In the genomic region with DNA sequence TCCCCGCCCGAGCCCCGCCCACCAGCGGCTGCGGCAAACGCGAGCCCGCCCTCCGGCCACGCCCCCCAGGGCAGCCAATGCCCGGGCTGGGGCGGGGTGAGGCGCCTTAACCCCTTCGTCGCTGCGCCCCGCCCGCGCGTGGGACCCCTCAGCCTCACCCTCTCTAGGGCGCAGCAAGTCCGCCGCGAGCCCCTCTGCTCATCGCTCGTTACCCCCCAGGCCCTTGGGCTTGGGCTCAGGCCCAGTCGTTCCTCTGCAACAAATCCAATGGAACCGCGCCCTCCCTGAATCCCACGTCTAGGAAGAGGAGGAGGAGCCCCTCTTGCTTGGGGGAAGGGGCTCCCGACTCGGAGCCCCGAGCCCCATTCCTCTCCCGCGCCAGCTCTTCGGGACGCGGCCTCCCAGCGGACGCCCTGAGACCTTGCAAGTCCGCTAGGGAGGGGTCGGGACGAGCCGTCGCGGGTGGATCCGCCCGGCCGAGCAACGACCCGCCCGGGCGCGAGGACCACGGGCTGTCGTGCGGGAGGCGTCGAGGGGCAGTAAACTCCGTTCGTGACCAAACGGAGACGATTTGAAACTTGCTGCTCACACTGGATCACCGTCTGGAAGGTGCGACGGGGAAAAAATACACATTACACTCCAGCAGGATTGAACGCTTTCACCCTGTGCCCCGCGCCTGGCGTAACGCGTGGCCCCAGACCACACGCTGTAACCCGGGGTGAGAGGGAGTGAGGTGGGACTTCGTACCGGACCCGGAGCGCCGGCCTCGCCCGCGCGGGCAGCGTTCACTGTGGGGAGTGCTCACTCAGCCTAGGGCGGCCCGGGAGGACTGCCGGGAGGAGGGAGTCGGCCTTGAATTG, we compare ENCODE assay signal across 8 cellular contexts. TPM values are rescaled to one million over a fixed set of nuclear protein-coding genes. Genes with fewer than 3 reads are reported as not detected.
DNase-seq lines count a peak whose midpoint lies in the region; ATAC-seq and TF ChIP-seq lines count a peak whose summit lies in the region.

No MANE protein-coding gene starts in this region.

- peak overlapping the region; percentile 89 for H3K4me2 ChIP-seq in IMR-90 (ENCODE audit: low read depth, low read length)

- H3K4ac ChIP-seq in IMR-90 (ENCODE audit: low read depth, low read length), result peak overlapping the region; percentile 79

- no TSS peak for BruUV-seq in IMR-90 (replicated peaks; lab: Mats Ljungman, UMichigan)

- H3K9ac ChIP-seq in IMR-90 (ENCODE audit: low read depth, low read length), result peak overlapping the region; percentile 75

- dilution Hi-C loops in IMR-90 (cut with HindIII; ENCODE audit: low sequenced_read_pairs, unreplicated experiment), result no loop called here

- no peaks in the 10 kb centered on the region; the same call in 1 of the 2 replicates for H3K4me1 ChIP-seq in IMR-90 (ENCODE audit: control insufficient read depth, insufficient read depth, low read length)

- no peaks in the 10 kb centered on the region for H3K9me3 ChIP-seq in IMR-90 (ENCODE audit: control insufficient read depth, insufficient read depth, low read length)

- peaks cover 22% of the 10 kb centered on the region for H3K27me3 ChIP-seq in IMR-90 (ENCODE audit: control insufficient read depth, insufficient read depth, low read length)

- H4K8ac ChIP-seq in IMR-90 (ENCODE audit: low read depth in 2 of 2, low read length in 2 of 2), result peak overlapping the region; percentile 56 to 68

- no peak for TF ChIP-seq POLR2A in IMR-90 (IDR thresholded peaks at IDR 0.05; ENCODE audit: low read depth, low read length)

- no peaks in the 10 kb centered on the region for H3K9me1 ChIP-seq in IMR-90 (ENCODE audit: insufficient read depth, low read length)

- no peak overlapping the region for H2BK20ac ChIP-seq in IMR-90 (ENCODE audit: low read depth, low read length)

- no peak overlapping the region for H3K27ac Mint-ChIP-seq in activated T-helper 2 cell treated with anti-CD3 and anti-CD28 coated beads, Interferon-gamma antibody, Interleukin-2, Interleukin-4, amounts not matched to agents 10 μg/mL and 5 μg/mL and 100 μg/mL, durations not matched to agents 14 hours and 24 hours and 36 hours
- H3K27ac Mint-ChIP-seq in natural killer cell, result peak overlapping the region; percentile 49 to 82

- peak overlapping the region; percentile 36 for H2BK5ac ChIP-seq in IMR-90 (ENCODE audit: low read depth, low read length, poor library complexity, severe bottlenecking)

- peak overlapping the region; percentile 7; the same call in 1 of the 2 replicates for H3K56ac ChIP-seq in IMR-90 (ENCODE audit: extremely low read depth, insufficient read depth, low read length)

- peak overlapping the region; percentile 52; the same call in 1 of the 2 replicates for H4K5ac ChIP-seq in IMR-90 (ENCODE audit: low read depth, low read length)

- peak overlapping the region; percentile 96 for H3K23ac ChIP-seq in IMR-90 (ENCODE audit: low read depth, low read length)

- peak overlapping the region; percentile 80; the same call in 1 of the 2 replicates for H4K91ac ChIP-seq in IMR-90 (ENCODE audit: insufficient read depth, low read depth, low read length)

- H3K18ac ChIP-seq in IMR-90 (ENCODE audit: low read depth, low read length), result peak overlapping the region; percentile 43

- H3K27ac ChIP-seq in IMR-90 (ENCODE audit: insufficient read depth, low read length), result peak overlapping the region; percentile 13

- 1% methylated on average over 37 of the region's 88 CpGs; no CpG with 5 or more reads in 1 of the 2 experiments for WGBS in IMR-90 (ENCODE audit: extremely low coverage in 2 of 2, insufficient read length in 1 of 2), 2 experiments

- ATAC-seq in GM21528 (IDR thresholded peaks at IDR 0.05; ENCODE audit: low FRiP score, unreplicated experiment), result peak; percentile 88
- ATAC-seq in IMR-90 (ENCODE audit: low read depth), result peak; percentile 97
- peak; percentile 81 to 95 (median 86) for ATAC-seq in natural killer cell

- peak overlapping the region; percentile 15; the same call in 1 of the 2 replicates for H2AK5ac ChIP-seq in IMR-90 (ENCODE audit: low read depth, low read length)

- DNase-seq in D341Med (ENCODE audit: low spot score) (peak; percentile 99), IMR-90 (peak; percentile 63), RKO (ENCODE audit: low spot score) (peak; percentile 91), fibroblast of peridontal ligament (ENCODE audit: extremely low read depth) (peak; percentile 48), natural killer cell (peak; percentile 86)
- DNase-seq in activated T-helper 2 cell treated with anti-CD3 and anti-CD28 coated beads, Interferon-gamma antibody, Interleukin-2, Interleukin-4, amounts not matched to agents 10 μg/mL and 5 μg/mL and 100 μg/mL, durations not matched to agents 14 hours and 24 hours and 36 hours (ENCODE audit: low spot score), result peak; percentile 82
- peak; percentile 33 to 91 (median 84) for DNase-seq in stimulated activated naive CD4-positive, alpha-beta T cell (lab: John Stamatoyannopoulos, UW)

- H4K20me1 ChIP-seq in IMR-90 (ENCODE audit: insufficient read depth, low read length), result no peaks in the 10 kb centered on the region

- peak overlapping the region; percentile 91 for H3K4me3 ChIP-seq in IMR-90 (ENCODE audit: insufficient read depth, low read depth, low read length)

- 0 out of 2 replicates have a peak, but pooled peaks have one; percentile 15 for TF ChIP-seq CTCF in IMR-90 (conservative IDR thresholded peaks at IDR 0.05; ENCODE audit: low read depth, low read length)
- no peak for TF ChIP-seq CTCF in natural killer cell (IDR thresholded peaks at IDR 0.05)

- peak overlapping the region; percentile 82 for H3K4me3 Mint-ChIP-seq in activated T-helper 2 cell treated with anti-CD3 and anti-CD28 coated beads, Interferon-gamma antibody, Interleukin-2, Interleukin-4, amounts not matched to agents 10 μg/mL and 5 μg/mL and 100 μg/mL, durations not matched to agents 14 hours and 24 hours and 36 hours (ENCODE audit: low read depth)
- peak overlapping the region; percentile 86 for H3K4me3 Mint-ChIP-seq in natural killer cell

- TF ChIP-seq RAD21 in IMR-90 (IDR thresholded peaks at IDR 0.05; ENCODE audit: low read length), result no peak

- H3K9me3 Mint-ChIP-seq in activated T-helper 2 cell treated with anti-CD3 and anti-CD28 coated beads, Interferon-gamma antibody, Interleukin-2, Interleukin-4, amounts not matched to agents 10 μg/mL and 5 μg/mL and 100 μg/mL, durations not matched to agents 14 hours and 24 hours and 36 hours, result no peaks in the 10 kb centered on the region
- no peaks in the 10 kb centered on the region for H3K9me3 Mint-ChIP-seq in natural killer cell

- peaks cover 0 to 8% of the 10 kb centered on the region in 2 experiments; a peak in 2 of 4 replicates for H3K79me1 ChIP-seq in IMR-90 (ENCODE audit: low read depth in 1 of 2, low read length in 2 of 2)

- peak overlapping the region; percentile 99 for H2AFZ ChIP-seq in IMR-90 (replicated peaks; ENCODE audit: low read length, poor library complexity)

- H3K27me3 Mint-ChIP-seq in activated T-helper 2 cell treated with anti-CD3 and anti-CD28 coated beads, Interferon-gamma antibody, Interleukin-2, Interleukin-4, amounts not matched to agents 10 μg/mL and 5 μg/mL and 100 μg/mL, durations not matched to agents 14 hours and 24 hours and 36 hours (ENCODE audit: low read depth), result peaks cover 54% of the 10 kb centered on the region
- H3K27me3 Mint-ChIP-seq in natural killer cell (ENCODE audit: low read depth in 2 of 2), result peaks cover 37 to 44% of the 10 kb centered on the region in 2 donors

- H2BK120ac ChIP-seq in IMR-90 (ENCODE audit: low read depth, low read length), result no peak overlapping the region; the same call in 1 of the 2 replicates

- H3K36me3 Mint-ChIP-seq in activated T-helper 2 cell treated with anti-CD3 and anti-CD28 coated beads, Interferon-gamma antibody, Interleukin-2, Interleukin-4, amounts not matched to agents 10 μg/mL and 5 μg/mL and 100 μg/mL, durations not matched to agents 14 hours and 24 hours and 36 hours (ENCODE audit: low read depth), result no peaks in the 10 kb centered on the region
- H3K36me3 Mint-ChIP-seq in natural killer cell, result no peaks in the 10 kb centered on the region

- H3K14ac ChIP-seq in IMR-90 (replicated peaks; ENCODE audit: low read depth, low read length), result peak overlapping the region; percentile 83

- in situ Hi-C loops in IMR-90 (cut with MboI; ENCODE audit: low sequenced_read_pairs), result no loop called here

- H3K36me3 ChIP-seq in IMR-90 (ENCODE audit: control insufficient read depth, insufficient read depth, low read length), result no peaks in the 10 kb centered on the region

- no peak overlapping the region; the same call in 2 of the 3 replicates for H2BK15ac ChIP-seq in IMR-90 (ENCODE audit: low read depth, low read length)

- H2AK9ac ChIP-seq in IMR-90 (replicated peaks; ENCODE audit: low read depth, low read length, poor library complexity), result peak overlapping the region; percentile 90

- CTCF ChIA-PET in IMR-90 (lab: Yijun Ruan, JAX), result no interaction called here

- intact Hi-C loops in IMR-90 (cut with micrococcal nuclease), result no loop called here
- intact Hi-C loops in activated T-helper 2 cell treated with anti-CD3 and anti-CD28 coated beads, Interferon-gamma antibody, Interleukin-2, Interleukin-4, amounts not matched to agents 10 μg/mL and 5 μg/mL and 100 μg/mL, durations not matched to agents 14 hours and 24 hours and 36 hours (cut with micrococcal nuclease), result loop anchor here (1.0 to 2.0 kb wide), 2 partner anchors 15 to 35 kb away; a partner anchor contains a TSS
- intact Hi-C loops in natural killer cell (cut with micrococcal nuclease), result loop anchor here (1.0 kb wide), 1 partner anchor 15 kb away; a partner anchor contains a TSS

- peaks cover 8% of the 10 kb centered on the region for H3K4me1 Mint-ChIP-seq in activated T-helper 2 cell treated with anti-CD3 and anti-CD28 coated beads, Interferon-gamma antibody, Interleukin-2, Interleukin-4, amounts not matched to agents 10 μg/mL and 5 μg/mL and 100 μg/mL, durations not matched to agents 14 hours and 24 hours and 36 hours (ENCODE audit: low read depth)
- H3K4me1 Mint-ChIP-seq in natural killer cell, result peaks cover 14 to 24% of the 10 kb centered on the region in 2 donors

- POLR2A ChIA-PET in IMR-90 (lab: Charles Lee; ENCODE audit: unreplicated experiment), result no interaction called here

RNA-seq across cellular contexts. Expression of a gene that starts 0.5 kb away (rescaled TPM):
- total RNA-seq in IMR-90 (2012; rRNA removed) (1.4 TPM in 2 replicates), natural killer cell (1 to 10 TPM; 3.1 to 4.6 (median 3.3) TPM)
- polyA plus RNA-seq in IMR-90 (2012; rRNA removed), result 3.2 and 3.7 TPM in 2 replicates
- 3.2 and 5.4 TPM in 2 replicates for polyA plus RNA-seq in IMR-90 (2012; cell fraction: cytosol; rRNA removed)
- 5.6 and 11.2 TPM in 2 replicates for polyA plus RNA-seq in IMR-90 (2012; cell fraction: nucleus; rRNA removed; ENCODE audit: low replicate concordance)
- 0.64 and 0.66 TPM in 2 replicates for total RNA-seq in activated T-helper 2 cell treated with anti-CD3 and anti-CD28 coated beads, Interferon-gamma antibody, Interleukin-2, Interleukin-4, amounts not matched to agents 10 μg/mL and 5 μg/mL and 100 μg/mL, durations not matched to agents 14 hours and 24 hours and 36 hours

RNA-seq across cellular contexts. Expression of a gene that starts 14.1 kb away (rescaled TPM):
- total RNA-seq in IMR-90 (2012; rRNA removed) (18.6 and 22.8 TPM in 2 replicates), natural killer cell (10 to 100 TPM; 35.3 to 40.4 (median 37.1) TPM)
- 10.1 and 11.0 TPM in 2 replicates for polyA plus RNA-seq in IMR-90 (2012; rRNA removed)
- 3.7 and 4.8 TPM in 2 replicates for polyA plus RNA-seq in IMR-90 (2012; cell fraction: cytosol; rRNA removed)
- polyA plus RNA-seq in IMR-90 (2012; cell fraction: nucleus; rRNA removed; ENCODE audit: low replicate concordance), result 2.7 and 11.3 TPM in 2 replicates
- total RNA-seq in activated T-helper 2 cell treated with anti-CD3 and anti-CD28 coated beads, Interferon-gamma antibody, Interleukin-2, Interleukin-4, amounts not matched to agents 10 μg/mL and 5 μg/mL and 100 μg/mL, durations not matched to agents 14 hours and 24 hours and 36 hours, result 23.1 and 24.6 TPM in 2 replicates

RNA-seq across cellular contexts. Expression of a gene that starts 14.1 kb away (rescaled TPM):
- total RNA-seq in IMR-90 (2012; rRNA removed) (3.6 and 3.8 TPM in 2 replicates), natural killer cell (10 to 100 TPM in 2 of 3 donors, 1 to 10 TPM in 1; 8.8 to 11.1 (median 10.1) TPM)
- 4.8 and 4.9 TPM in 2 replicates for polyA plus RNA-seq in IMR-90 (2012; rRNA removed)
- polyA plus RNA-seq in IMR-90 (2012; cell fraction: cytosol; rRNA removed), result 2.7 and 3.9 TPM in 2 replicates
- 3.6 and 6.0 TPM in 2 replicates for polyA plus RNA-seq in IMR-90 (2012; cell fraction: nucleus; rRNA removed; ENCODE audit: low replicate concordance)
- total RNA-seq in activated T-helper 2 cell treated with anti-CD3 and anti-CD28 coated beads, Interferon-gamma antibody, Interleukin-2, Interleukin-4, amounts not matched to agents 10 μg/mL and 5 μg/mL and 100 μg/mL, durations not matched to agents 14 hours and 24 hours and 36 hours, result 6.7 and 7.6 TPM in 2 replicates

RNA-seq across cellular contexts. Expression of a gene that starts 30.7 kb away (rescaled TPM):
- 12.2 and 20.6 TPM in 2 replicates for total RNA-seq in IMR-90 (2012; rRNA removed)
- 29.6 and 33.1 TPM in 2 replicates for polyA plus RNA-seq in IMR-90 (2012; rRNA removed)
- polyA plus RNA-seq in IMR-90 (2012; cell fraction: cytosol; rRNA removed), result 31.0 and 41.4 TPM in 2 replicates
- polyA plus RNA-seq in IMR-90 (2012; cell fraction: nucleus; rRNA removed; ENCODE audit: low replicate concordance), result 27.9 and 35.2 TPM in 2 replicates
- total RNA-seq in activated T-helper 2 cell treated with anti-CD3 and anti-CD28 coated beads, Interferon-gamma antibody, Interleukin-2, Interleukin-4, amounts not matched to agents 10 μg/mL and 5 μg/mL and 100 μg/mL, durations not matched to agents 14 hours and 24 hours and 36 hours, result 61.8 and 69.2 TPM in 2 replicates
- total RNA-seq in natural killer cell, result 10 to 100 TPM; 47.8 to 52.6 (median 52.4) TPM

RNA-seq across cellular contexts. Expression of a gene that starts 35.5 kb away (rescaled TPM):
- total RNA-seq in IMR-90 (2012; rRNA removed), result 28.6 and 32.4 TPM in 2 replicates
- polyA plus RNA-seq in IMR-90 (2012; rRNA removed), result 49.0 and 52.6 TPM in 2 replicates
- 54.1 and 68.7 TPM in 2 replicates for polyA plus RNA-seq in IMR-90 (2012; cell fraction: cytosol; rRNA removed)
- polyA plus RNA-seq in IMR-90 (2012; cell fraction: nucleus; rRNA removed; ENCODE audit: low replicate concordance), result 51.4 and 69.9 TPM in 2 replicates
- total RNA-seq in activated T-helper 2 cell treated with anti-CD3 and anti-CD28 coated beads, Interferon-gamma antibody, Interleukin-2, Interleukin-4, amounts not matched to agents 10 μg/mL and 5 μg/mL and 100 μg/mL, durations not matched to agents 14 hours and 24 hours and 36 hours, result 84.5 and 87.8 TPM in 2 replicates
- 10 to 100 TPM; 49.6 to 53.2 (median 50.2) TPM for total RNA-seq in natural killer cell

Comparison
In these comparisons a context has a peak if more than half of its experiments do, and no peak if none do; other contexts are left out.
1. Peak in every context shown above with its lines: DNase-seq, ATAC-seq, H3K4me3 ChIP-seq and H3K27ac ChIP-seq.
2. DNase-seq: peak in every context shown above with its lines; median percentile 99 in D341Med; 91 in RKO; 86 in natural killer cell; 84 in stimulated activated naive CD4-positive, alpha-beta T cell; 82 in activated T-helper 2 cell treated with anti-CD3 and anti-CD28 coated beads, Interferon-gamma antibody, Interleukin-2, Interleukin-4, amounts not matched to agents 10 μg/mL and 5 μg/mL and 100 μg/mL, durations not matched to agents 14 hours and 24 hours and 36 hours; 63 in IMR-90; 48 in fibroblast of peridontal ligament.